In the genomic region with DNA sequence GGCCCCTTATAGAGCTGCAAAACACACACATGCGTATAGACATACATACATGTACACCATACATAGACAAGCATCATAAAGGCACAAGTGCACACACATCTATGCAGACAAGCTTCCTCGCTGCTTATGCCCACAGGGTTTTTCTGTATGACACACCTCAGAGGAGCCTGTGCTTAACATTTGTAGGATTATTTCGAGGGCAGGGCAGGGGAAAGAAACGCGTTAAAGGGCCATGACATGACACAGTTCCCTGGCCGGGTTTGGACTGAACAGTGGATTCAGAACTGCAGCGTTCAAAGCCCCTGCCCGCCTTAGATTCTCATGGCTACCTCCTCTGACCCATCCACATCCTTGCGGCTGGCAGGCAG, we compare ENCODE assay signal across 1 cellular context.
TF ChIP-seq lines count a peak whose summit lies in the region.

No MANE protein-coding gene starts in this region.

TF ChIP-seq in HEK293, 187 proteins besides CTCF, POLR2A, EP300 and RAD21 (continued from another document):
- TF ChIP-seq, protein P1, sequence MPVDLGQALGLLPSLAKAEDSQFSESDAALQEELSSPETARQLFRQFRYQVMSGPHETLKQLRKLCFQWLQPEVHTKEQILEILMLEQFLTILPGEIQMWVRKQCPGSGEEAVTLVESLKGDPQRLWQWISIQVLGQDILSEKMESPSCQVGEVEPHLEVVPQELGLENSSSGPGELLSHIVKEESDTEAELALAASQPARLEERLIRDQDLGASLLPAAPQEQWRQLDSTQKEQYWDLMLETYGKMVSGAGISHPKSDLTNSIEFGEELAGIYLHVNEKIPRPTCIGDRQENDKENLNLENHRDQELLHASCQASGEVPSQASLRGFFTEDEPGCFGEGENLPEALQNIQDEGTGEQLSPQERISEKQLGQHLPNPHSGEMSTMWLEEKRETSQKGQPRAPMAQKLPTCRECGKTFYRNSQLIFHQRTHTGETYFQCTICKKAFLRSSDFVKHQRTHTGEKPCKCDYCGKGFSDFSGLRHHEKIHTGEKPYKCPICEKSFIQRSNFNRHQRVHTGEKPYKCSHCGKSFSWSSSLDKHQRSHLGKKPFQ (tag by site-specific recombination; IDR thresholded peaks at IDR 0.05) = no peak
- no peak for TF ChIP-seq ZNF335 (tag by site-specific recombination; conservative IDR thresholded peaks at IDR 0.05)
